Comparison of ENCODE assay signal across 1 cellular context in the genomic region with DNA sequence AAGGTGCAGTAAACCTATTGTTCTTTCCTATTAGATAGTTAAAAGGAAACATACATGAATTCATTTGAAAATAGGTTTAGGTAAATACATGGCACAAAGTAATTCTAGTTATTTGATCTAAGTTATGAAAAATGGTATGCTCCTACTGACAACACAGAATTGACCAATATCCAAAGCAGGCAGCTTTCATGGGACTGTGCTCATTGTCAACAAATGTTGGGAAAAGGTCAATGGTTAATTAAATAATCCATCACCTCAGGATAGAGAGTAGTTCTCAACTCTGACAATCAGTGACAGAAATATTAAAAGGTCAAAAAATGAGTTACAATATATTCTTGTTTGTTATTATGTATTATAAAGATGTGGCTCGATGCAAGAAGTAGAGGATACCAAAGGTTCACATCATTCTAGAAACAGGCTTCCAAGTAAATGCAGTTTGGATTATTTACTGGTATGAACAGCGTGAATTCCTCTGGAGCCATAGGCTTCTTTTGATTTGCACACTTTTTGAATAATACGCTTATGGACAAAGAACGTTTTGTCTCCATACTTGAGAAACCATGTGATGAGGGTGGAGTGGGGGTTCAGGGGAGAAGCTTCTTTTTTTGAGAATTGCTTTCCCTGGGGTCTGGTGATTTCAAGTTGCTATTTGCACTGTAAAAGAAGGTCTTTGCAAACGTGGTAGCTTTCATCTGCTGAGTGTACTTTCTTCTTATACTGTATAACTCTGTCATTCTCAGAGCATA.
TF ChIP-seq lines count a peak whose summit lies in the region.

No MANE protein-coding gene starts in this region.

TF ChIP-seq in A549, 52 proteins besides CTCF, POLR2A, EP300 and RAD21:
- TF ChIP-seq, protein P1, sequence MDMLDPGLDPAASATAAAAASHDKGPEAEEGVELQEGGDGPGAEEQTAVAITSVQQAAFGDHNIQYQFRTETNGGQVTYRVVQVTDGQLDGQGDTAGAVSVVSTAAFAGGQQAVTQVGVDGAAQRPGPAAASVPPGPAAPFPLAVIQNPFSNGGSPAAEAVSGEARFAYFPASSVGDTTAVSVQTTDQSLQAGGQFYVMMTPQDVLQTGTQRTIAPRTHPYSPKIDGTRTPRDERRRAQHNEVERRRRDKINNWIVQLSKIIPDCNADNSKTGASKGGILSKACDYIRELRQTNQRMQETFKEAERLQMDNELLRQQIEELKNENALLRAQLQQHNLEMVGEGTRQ (IDR thresholded peaks at IDR 0.05): no peak
- TF ChIP-seq HES2 (IDR thresholded peaks at IDR 0.05) (no peak), ATOH8 (CRISPR knock-in tag; IDR thresholded peaks at IDR 0.05; ENCODE audit: low read depth) (no peak), GATA3 (IDR thresholded peaks at IDR 0.05; ENCODE audit: borderline replicate concordance) (no peak), KDM1A (IDR thresholded peaks at IDR 0.05; ENCODE audit: low read depth) (no peak), ZNF302 (CRISPR knock-in tag; IDR thresholded peaks at IDR 0.05) (no peak), EHMT2 (IDR thresholded peaks at IDR 0.05; ENCODE audit: low read depth) (no peak), JUN (IDR thresholded peaks at IDR 0.05) (no peak), FOXS1 (CRISPR knock-in tag; IDR thresholded peaks at IDR 0.05) (no peak), E2F6 (IDR thresholded peaks at IDR 0.05; ENCODE audit: borderline replicate concordance, low read depth) (no peak), FOSB (CRISPR knock-in tag; IDR thresholded peaks at IDR 0.05) (no peak), CBX8 (IDR thresholded peaks at IDR 0.05) (no peak), SREBF2 (IDR thresholded peaks at IDR 0.05) (no peak)
- TF ChIP-seq, protein P2, sequence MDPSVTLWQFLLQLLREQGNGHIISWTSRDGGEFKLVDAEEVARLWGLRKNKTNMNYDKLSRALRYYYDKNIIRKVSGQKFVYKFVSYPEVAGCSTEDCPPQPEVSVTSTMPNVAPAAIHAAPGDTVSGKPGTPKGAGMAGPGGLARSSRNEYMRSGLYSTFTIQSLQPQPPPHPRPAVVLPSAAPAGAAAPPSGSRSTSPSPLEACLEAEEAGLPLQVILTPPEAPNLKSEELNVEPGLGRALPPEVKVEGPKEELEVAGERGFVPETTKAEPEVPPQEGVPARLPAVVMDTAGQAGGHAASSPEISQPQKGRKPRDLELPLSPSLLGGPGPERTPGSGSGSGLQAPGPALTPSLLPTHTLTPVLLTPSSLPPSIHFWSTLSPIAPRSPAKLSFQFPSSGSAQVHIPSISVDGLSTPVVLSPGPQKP (IDR thresholded peaks at IDR 0.05; ENCODE audit: low read depth, low read length): no peak
TF ChIP-seq in A549: peak in this region for 0.
